Comparison of ENCODE assay signal across 17 cellular contexts in the genomic region with DNA sequence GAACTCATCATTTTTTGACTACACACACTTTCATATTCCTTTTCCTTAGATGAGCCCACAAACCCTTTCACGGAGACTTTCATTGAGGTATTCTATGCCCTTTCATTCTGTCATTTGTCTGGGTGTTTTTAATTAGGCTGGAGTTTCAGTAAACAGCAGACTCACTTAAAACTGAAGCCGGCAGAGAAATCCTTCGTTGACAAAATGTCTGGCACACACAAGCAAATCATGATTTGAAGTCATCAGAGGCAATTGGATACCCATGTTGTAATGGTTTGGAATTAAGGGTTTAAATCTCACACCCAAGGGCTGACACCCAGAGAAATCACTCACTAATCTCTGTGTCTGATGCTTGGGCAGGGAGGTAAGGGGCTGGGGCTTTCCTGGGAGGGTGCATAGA.
DNase-seq lines count a peak whose midpoint lies in the region; FAIRE-seq and TF ChIP-seq lines count a peak whose summit lies in the region.
"Had no signal": no experiment of that assay in that cellular context is flagged by ENCODE, and none has a peak within 500 bp of the region (broad histone marks: within the 10 kb centered on the region; RNA-seq: fewer than 3 reads in every experiment).

No MANE protein-coding gene starts in this region.

- DNase-seq in bronchial epithelial cell (ENCODE audit: low read depth) = no peak
- peak; percentile 66 for DNase-seq in fibroblast of peridontal ligament (ENCODE audit: extremely low read depth)
- no peak for DNase-seq in suprapubic skin (ENCODE audit: low spot score in 2 of 2)
- DNase-seq in GM19240 (ENCODE audit: insufficient read length, low spot score) = no peak
- DNase-seq in NAMALWA (ENCODE audit: low spot score) = no peak
- no peak for DNase-seq in NCI-H128 (lab: John Stamatoyannopoulos, UW; ENCODE audit: unreplicated experiment)
- DNase-seq: ACHN; C1 segment of cervical spinal cord; CD4-positive, alpha-beta memory T cell; DMS79 treated with DMSO at 0.1 percent for 48 hours; EL had no signal

- H3K4me1 ChIP-seq in suprapubic skin = peaks cover 52% of the 10 kb centered on the region
- H3K4me1 ChIP-seq: HAP-1 had no signal

- H3K4me3 ChIP-seq in bronchial epithelial cell (ENCODE audit: low read depth, low read length) (no peak overlapping the region), suprapubic skin (no peak overlapping the region)
- H3K4me3 ChIP-seq: HAP-1 had no signal

- H3K36me3 ChIP-seq in bronchial epithelial cell (ENCODE audit: control insufficient read depth, insufficient read depth, low read length) = no peaks in the 10 kb centered on the region
- H3K36me3 ChIP-seq in suprapubic skin = no peaks in the 10 kb centered on the region
- H3K36me3 ChIP-seq: HAP-1 had no signal

- WGBS in suprapubic skin = 70% methylated on average over 3 of the region's 3 CpGs

- TF ChIP-seq POLR2A in suprapubic skin (IDR thresholded peaks at IDR 0.05) = no peak

- no peaks in the 10 kb centered on the region for H3K9me3 ChIP-seq in suprapubic skin
- H3K9me3 ChIP-seq: HAP-1 had no signal

- H3K27ac ChIP-seq in C4-2B (peak overlapping the region; percentile 22; the same call in 1 of the 2 replicates), suprapubic skin (peak overlapping the region; percentile 76)

- TF ChIP-seq CTCF in C4-2B (conservative IDR thresholded peaks at IDR 0.05) (no peak), bronchial epithelial cell (IDR thresholded peaks at IDR 0.05; ENCODE audit: insufficient read depth, low read length, severe bottlenecking) (no peak), suprapubic skin (IDR thresholded peaks at IDR 0.05) (no peak)

- no peak for TF ChIP-seq EP300 in suprapubic skin (IDR thresholded peaks at IDR 0.05)

- H3K27me3 ChIP-seq in bronchial epithelial cell (ENCODE audit: control insufficient read depth, insufficient read depth, low read length) = no peaks in the 10 kb centered on the region
- no peaks in the 10 kb centered on the region for H3K27me3 ChIP-seq in suprapubic skin

- peak; percentile 50 for FAIRE-seq in bronchial epithelial cell (lab: Jason Lieb, UNC)
- FAIRE-seq: G401.6, GM12891, GM19239, H1 had no signal
